Comparison of ENCODE assay signal across 8 cellular contexts in genomic region chr14:103808403-103809001, GRCh38. TPM values are rescaled to one million over a fixed set of nuclear protein-coding genes. Genes with fewer than 3 reads are reported as not detected.
A peak's percentile ranks its signal among the peaks of the same experiment; 100 is the strongest.
DNase-seq lines count a peak whose midpoint lies in the region; ATAC-seq, FAIRE-seq and TF ChIP-seq lines count a peak whose summit lies in the region.

No MANE protein-coding gene starts in this region.

- no peaks in the 10 kb centered on the region for H3K9me3 ChIP-seq in A549

- ATAC-seq in A549 (peak; percentile 92 to 98), HG02623 (IDR thresholded peaks at IDR 0.05; ENCODE audit: unreplicated experiment) (no peak)

- FAIRE-seq in A549 (lab: Jason Lieb, UNC), result no peak

- no peak overlapping the region for H3K4me3 ChIP-seq in A549
- H3K4me3 ChIP-seq in lower leg skin (ENCODE audit: low read depth, poor library complexity, severe bottlenecking), result no peak overlapping the region

- CTCF ChIA-PET in A549 (lab: Yijun Ruan, JAX), result interaction anchor here (0.6 to 8.2 kb wide), 50 partner anchors 9 to 756 kb away, joined by 3 to 120 read pairs (median 4); a partner anchor contains a TSS

- no peak overlapping the region for H3K27ac ChIP-seq in A549

- TF ChIP-seq POLR2A in A549 (IDR thresholded peaks at IDR 0.05; ENCODE audit: low read length), result no peak
- TF ChIP-seq POLR2A in lower leg skin (IDR thresholded peaks at IDR 0.05), result no peak

- intact Hi-C loops in lower leg skin (cut with DNase I; ENCODE audit: low total_unique reads), result no loop called here

- POLR2A ChIA-PET in A549 (lab: Yijun Ruan, JAX), result interaction anchor here (1.0 to 1.1 kb wide), 2 partner anchors 103 to 105 kb away, joined by 3 read pairs; no protein-coding TSS in a partner anchor

- DNase-seq in A549 (ENCODE audit: low read depth in 1 of 2, low spot score in 1 of 2), result peak; percentile 55 to 70
- peak; percentile 52 for DNase-seq in GM20000 (ENCODE audit: low spot score)
- peak; percentile 69 for DNase-seq in NCI-H446 treated with DMSO at 0.1 percent for 48 hours (lab: John Stamatoyannopoulos, UW)
- peak; percentile 63 for DNase-seq in activated CD4-positive, alpha-beta T cell treated with anti-CD3 and anti-CD28 coated beads, Interleukin-2, amount 50 U/mL, for 1 hour
- DNase-seq in dermis blood vessel endothelial cell, result peak; percentile 85
- DNase-seq in lower leg skin (ENCODE audit: low spot score in 2 of 2), result peak; percentile 77 to 93
- DNase-seq in stimulated activated CD8-positive, alpha-beta memory T cell treated with anti-CD3 and anti-CD28 coated beads, Interleukin-12 subunit alpha, Interleukin-12 subunit beta, amount 100 ng/mL, for 24 hours (ENCODE audit: extremely low read depth), result peak; percentile 26

- WGBS in A549 (ENCODE audit: missing lambda C conversion rate), result 29% methylated on average over 6 of the region's 6 CpGs
- WGBS in lower leg skin, 2 donors, result 46 to 51% methylated on average over 6 of the region's 6 CpGs

- TF ChIP-seq CTCF in A549 (IDR thresholded peaks at IDR 0.05) (peak; percentile 93), GM20000 (IDR thresholded peaks at IDR 0.05; ENCODE audit: extremely low read depth, missing control alignments) (peak; percentile 74), lower leg skin (IDR thresholded peaks at IDR 0.05) (peak in 1 of 3 donors; percentile 66)

- H3K4me2 ChIP-seq in A549, result no peak overlapping the region

- no peaks in the 10 kb centered on the region for H3K4me1 ChIP-seq in A549

- peak; percentile 94 to 95 for TF ChIP-seq RAD21 in A549 (conservative IDR thresholded peaks at IDR 0.05 in 1 of 2, IDR thresholded peaks at IDR 0.05 in 1 of 2)

- no peak for TF ChIP-seq EP300 in A549 (IDR thresholded peaks at IDR 0.05)

TF ChIP-seq in A549, 52 proteins besides CTCF, POLR2A, EP300 and RAD21:
- TF ChIP-seq SMC3 (IDR thresholded peaks at IDR 0.05) (peak; percentile 93), MAFK (IDR thresholded peaks at IDR 0.05; ENCODE audit: partially characterized antibody) (no peak), ZC3H11A (IDR thresholded peaks at IDR 0.05) (no peak), HES2 (IDR thresholded peaks at IDR 0.05) (no peak)

RNA-seq across cellular contexts. Expression of gene PPP1R13B, which starts 38.9 kb away (rescaled TPM):
- 2.2 TPM in 2 replicates for polyA plus RNA-seq in A549 (2011; rRNA removed)
- 3.8 and 4.0 TPM in 2 replicates for polyA plus RNA-seq in A549 (2012; cell fraction: cytosol; rRNA removed)
- 19.7 and 20.3 TPM in 2 replicates for polyA plus RNA-seq in A549 (2012; cell fraction: nucleus; rRNA removed)
- 2.7 to 3.6 TPM (median 2.8 TPM) in 3 replicates for polyA plus RNA-seq in A549 (2017; fragmentation: RNase III; extraction: RNeasy Plus Mini Kit Qiagen cat#74134 plus additional on column Dnase treatment)
- 4.8 and 8.6 TPM in 2 replicates for polyA minus RNA-seq in A549 (2011; rRNA and poly(A)+ RNA removed)
- total RNA-seq in dermis blood vessel endothelial cell, result 20.9 and 27.5 TPM in 2 replicates
- 10 to 100 TPM; 28.9 to 55.8 (median 41.5) TPM for total RNA-seq in lower leg skin

Comparison
In these comparisons a context has a peak if more than half of its experiments do, and no peak if none do; other contexts are left out.
1. DNase-seq: peak in every context shown above with its lines; median percentile 85 in dermis blood vessel endothelial cell; 85 in lower leg skin; 69 in NCI-H446 treated with DMSO at 0.1 percent for 48 hours; 63 in activated CD4-positive, alpha-beta T cell treated with anti-CD3 and anti-CD28 coated beads, Interleukin-2, amount 50 U/mL, for 1 hour; 62 in A549; 52 in GM20000; 26 in stimulated activated CD8-positive, alpha-beta memory T cell treated with anti-CD3 and anti-CD28 coated beads, Interleukin-12 subunit alpha, Interleukin-12 subunit beta, amount 100 ng/mL, for 24 hours.